In genomic region chr6:81086931-81087330, GRCh38 we compare ENCODE assay signal across 20 cellular contexts.
A peak's percentile ranks its signal among the peaks of the same experiment; 100 is the strongest.
DNase-seq lines count a peak whose midpoint lies in the region; ATAC-seq and TF ChIP-seq lines count a peak whose summit lies in the region.
"Had no signal": no experiment of that assay in that cellular context is flagged by ENCODE, and none has a peak within 500 bp of the region (broad histone marks: within the 10 kb centered on the region; RNA-seq: fewer than 3 reads in every experiment).

No MANE protein-coding gene starts in this region.

- no peaks in the 10 kb centered on the region for H3K9me3 Mint-ChIP-seq in nephron progenitor cell

- no peak overlapping the region for H3K4me3 Mint-ChIP-seq in nephron progenitor cell

- peak overlapping the region; percentile 31 for H3K27ac ChIP-seq in left ventricle myocardium inferior (replicated peaks)
- H3K27ac ChIP-seq: A549, KMS-11 had no signal

- no peaks in the 10 kb centered on the region for H3K27me3 Mint-ChIP-seq in nephron progenitor cell (ENCODE audit: low read depth, poor library complexity)

- H3K36me3 ChIP-seq in left ventricle myocardium inferior = no peaks in the 10 kb centered on the region
- H3K36me3 ChIP-seq: BE2C had no signal

- H3K4me3 ChIP-seq in left ventricle myocardium inferior = no peak overlapping the region
- H3K4me3 ChIP-seq: A549, GM12878 had no signal

- no peaks in the 10 kb centered on the region for H3K9me3 ChIP-seq in left ventricle myocardium inferior (replicated peaks)
- H3K9me3 ChIP-seq: A549, BE2C had no signal

- H3K4me1 Mint-ChIP-seq in nephron progenitor cell = no peaks in the 10 kb centered on the region

- DNase-seq in left ventricle myocardium inferior (no peak), left cardiac atrium (no peak), NCI-H446 treated with DMSO at 0.1 percent for 48 hours (lab: John Stamatoyannopoulos, UW) (peak; percentile 17), nephron progenitor cell (no peak)
- no peak for DNase-seq in stimulated activated CD4-positive, alpha-beta T cell treated with anti-CD3 and anti-CD28 coated beads, Interleukin-12 subunit alpha, Interleukin-12 subunit beta, amount 100 ng/mL, for 4 hours
- DNase-seq: BE2C, DMS79, GOT3, IMR-90, NCI-H1694, NCI-H2081, NCI-H2171 treated with DMSO at 0.1 percent for 48 hours, NCI-H526, OCI-M1, SHP77 had no signal

- intact Hi-C loops in left ventricle myocardium inferior (cut with micrococcal nuclease) (no loop called here), left cardiac atrium (cut with DNase I) (no loop called here)

- ATAC-seq in left cardiac atrium = no peak
- ATAC-seq in esophagus mucosa = no peak
- ATAC-seq in GM21576 (IDR thresholded peaks at IDR 0.05; ENCODE audit: unreplicated experiment) = no peak
- ATAC-seq: A549, GM12878 had no signal

- no peaks in the 10 kb centered on the region for H3K27me3 ChIP-seq in left ventricle myocardium inferior (ENCODE audit: low read depth)
- H3K27me3 ChIP-seq: BE2C had no signal

- TF ChIP-seq CTCF in left ventricle myocardium inferior (IDR thresholded peaks at IDR 0.05; ENCODE audit: borderline replicate concordance) = no peak
- TF ChIP-seq CTCF in nephron progenitor cell (IDR thresholded peaks at IDR 0.05) = no peak

- peak overlapping the region; percentile 57 for H3K27ac Mint-ChIP-seq in nephron progenitor cell

- H3K36me3 Mint-ChIP-seq in nephron progenitor cell (ENCODE audit: low read depth) = no peaks in the 10 kb centered on the region

- peaks cover 3% of the 10 kb centered on the region for H3K4me1 ChIP-seq in left ventricle myocardium inferior
- H3K4me1 ChIP-seq: A549, BE2C had no signal
